In the genomic region with DNA sequence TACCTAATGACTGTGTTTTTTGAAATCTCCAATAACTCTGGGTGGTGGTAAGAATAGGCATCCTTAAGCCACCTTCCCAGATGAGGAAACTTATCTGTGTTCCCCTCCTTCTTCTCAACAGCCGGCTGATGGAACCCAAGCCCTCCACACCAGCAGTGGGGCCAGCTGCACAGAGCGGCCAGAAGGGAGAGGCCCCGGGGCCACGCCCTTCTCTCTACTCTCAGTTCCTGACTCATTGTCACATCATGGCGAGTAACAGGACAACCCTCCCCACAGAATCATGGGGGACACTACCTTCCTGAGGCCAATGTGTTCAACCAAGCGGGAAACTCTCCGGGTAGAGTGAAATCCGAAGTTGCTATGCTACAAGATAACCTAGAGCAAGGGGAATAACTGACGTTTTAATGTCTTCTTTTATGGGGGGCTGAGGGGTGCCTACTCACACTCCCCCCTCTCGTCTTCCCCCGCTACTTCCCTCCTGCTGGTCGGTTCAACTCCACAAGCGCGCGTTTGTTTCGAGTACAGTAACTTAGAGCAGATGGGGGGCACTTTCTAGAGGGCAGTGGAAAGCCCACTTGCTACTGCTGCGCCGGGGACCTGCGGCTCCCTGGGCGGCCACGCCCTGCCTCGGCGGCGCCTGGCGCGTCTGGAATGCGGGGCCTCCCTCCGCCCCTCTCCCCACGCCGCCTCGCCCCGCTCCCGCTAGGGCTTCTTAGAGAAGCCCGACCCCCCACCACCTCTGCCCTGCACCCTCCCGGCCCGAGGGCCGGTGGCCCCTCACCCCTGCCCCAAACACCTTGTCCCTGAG, we compare ENCODE assay signal across 1 cellular context.
TF ChIP-seq lines count a peak whose summit lies in the region.

No MANE protein-coding gene starts in this region.

TF ChIP-seq in liver, 16 proteins besides CTCF, POLR2A, EP300 and RAD21 (continued from another document):
- TF ChIP-seq, protein P1, sequence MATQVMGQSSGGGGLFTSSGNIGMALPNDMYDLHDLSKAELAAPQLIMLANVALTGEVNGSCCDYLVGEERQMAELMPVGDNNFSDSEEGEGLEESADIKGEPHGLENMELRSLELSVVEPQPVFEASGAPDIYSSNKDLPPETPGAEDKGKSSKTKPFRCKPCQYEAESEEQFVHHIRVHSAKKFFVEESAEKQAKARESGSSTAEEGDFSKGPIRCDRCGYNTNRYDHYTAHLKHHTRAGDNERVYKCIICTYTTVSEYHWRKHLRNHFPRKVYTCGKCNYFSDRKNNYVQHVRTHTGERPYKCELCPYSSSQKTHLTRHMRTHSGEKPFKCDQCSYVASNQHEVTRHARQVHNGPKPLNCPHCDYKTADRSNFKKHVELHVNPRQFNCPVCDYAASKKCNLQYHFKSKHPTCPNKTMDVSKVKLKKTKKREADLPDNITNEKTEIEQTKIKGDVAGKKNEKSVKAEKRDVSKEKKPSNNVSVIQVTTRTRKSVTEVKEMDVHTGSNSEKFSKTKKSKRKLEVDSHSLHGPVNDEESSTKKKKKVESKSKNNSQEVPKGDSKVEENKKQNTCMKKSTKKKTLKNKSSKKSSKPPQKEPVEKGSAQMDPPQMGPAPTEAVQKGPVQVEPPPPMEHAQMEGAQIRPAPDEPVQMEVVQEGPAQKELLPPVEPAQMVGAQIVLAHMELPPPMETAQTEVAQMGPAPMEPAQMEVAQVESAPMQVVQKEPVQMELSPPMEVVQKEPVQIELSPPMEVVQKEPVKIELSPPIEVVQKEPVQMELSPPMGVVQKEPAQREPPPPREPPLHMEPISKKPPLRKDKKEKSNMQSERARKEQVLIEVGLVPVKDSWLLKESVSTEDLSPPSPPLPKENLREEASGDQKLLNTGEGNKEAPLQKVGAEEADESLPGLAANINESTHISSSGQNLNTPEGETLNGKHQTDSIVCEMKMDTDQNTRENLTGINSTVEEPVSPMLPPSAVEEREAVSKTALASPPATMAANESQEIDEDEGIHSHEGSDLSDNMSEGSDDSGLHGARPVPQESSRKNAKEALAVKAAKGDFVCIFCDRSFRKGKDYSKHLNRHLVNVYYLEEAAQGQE (IDR thresholded peaks at IDR 0.05) = no peak
- TF ChIP-seq EGR1 (IDR thresholded peaks at IDR 0.05; ENCODE audit: low read depth in 2 of 2) = no peak
- TF ChIP-seq TAF1 (conservative IDR thresholded peaks at IDR 0.05) = no peak
